ENCODE assay signal across 1 cellular context in the genomic region with DNA sequence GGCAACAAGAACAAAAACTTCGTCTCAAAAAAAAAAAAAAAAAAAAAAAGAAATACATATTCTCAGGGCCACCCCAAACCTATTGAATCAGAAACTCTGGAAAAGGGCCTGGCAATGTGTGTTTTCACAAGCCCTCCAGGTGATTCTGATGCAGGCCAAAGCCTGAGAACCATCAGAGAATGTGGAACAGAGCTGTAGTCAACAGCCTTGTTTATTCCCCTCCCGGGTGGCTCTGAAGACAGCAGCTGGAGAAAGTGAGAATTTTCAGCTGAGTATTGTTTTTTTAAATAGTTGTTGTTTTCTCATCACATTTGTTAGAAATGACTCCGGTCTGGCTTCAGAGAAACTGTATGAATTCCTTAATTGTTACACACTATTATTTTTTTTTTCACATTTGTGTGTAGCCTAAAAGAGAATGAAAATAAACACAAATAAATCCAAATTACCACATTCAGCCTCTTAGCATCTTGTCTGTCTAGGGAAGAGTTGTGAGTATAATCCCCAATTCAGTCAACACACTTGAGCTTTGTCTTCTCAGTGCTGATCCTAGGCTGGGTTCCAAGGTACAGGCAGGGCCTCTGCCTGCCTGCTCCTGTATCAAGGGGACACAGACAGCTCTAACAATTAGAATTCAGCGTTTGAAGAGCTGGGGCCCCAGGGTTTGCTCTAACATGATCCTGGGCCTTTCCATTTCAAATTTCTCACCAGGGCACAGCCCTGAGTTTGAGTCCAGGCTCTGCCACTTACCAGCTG.
TF ChIP-seq lines count a peak whose summit lies in the region.

No MANE protein-coding gene starts in this region.

TF ChIP-seq in HepG2, 621 proteins besides CTCF, POLR2A, EP300 and RAD21:
- TF ChIP-seq HNF4A (CRISPR knock-in tag; IDR thresholded peaks at IDR 0.05) (peak; percentile 33; the same call in 1 of the 2 replicates), ZNF292 (CRISPR knock-in tag; IDR thresholded peaks at IDR 0.05; ENCODE audit: borderline replicate concordance, low read depth) (peak; percentile 25; the same call in 1 of the 2 replicates), ZC3H13 (CRISPR knock-in tag; IDR thresholded peaks at IDR 0.05) (no peak)
